In genomic region chr3:50123394-50124361, GRCh38 we compare ENCODE assay signal across 12 cellular contexts. TPM values are rescaled to one million over a fixed set of nuclear protein-coding genes. Genes with fewer than 3 reads are reported as not detected.
DNase-seq lines count a peak whose midpoint lies in the region; ATAC-seq, FAIRE-seq and TF ChIP-seq lines count a peak whose summit lies in the region.
"Had no signal": no experiment of that assay in that cellular context is flagged by ENCODE, and none has a peak within 500 bp of the region (broad histone marks: within the 10 kb centered on the region; RNA-seq: fewer than 3 reads in every experiment).

No MANE protein-coding gene starts in this region.

- ATAC-seq in IMR-90 (ENCODE audit: low read depth) (no peak), GM18868 (IDR thresholded peaks at IDR 0.05; ENCODE audit: unreplicated experiment) (no peak)
- ATAC-seq: psoas muscle had no signal

- dilution Hi-C loops in IMR-90 (cut with HindIII; ENCODE audit: low sequenced_read_pairs, unreplicated experiment): no loop called here
- dilution Hi-C loops in endothelial cell of umbilical vein (cut with MboI; ENCODE audit: extremely low pct_ligation_motif_present, low sequenced_read_pairs): no loop called here

- H3K79me1 ChIP-seq in IMR-90 (ENCODE audit: low read depth in 1 of 2, low read length in 2 of 2) (peaks cover 0 to 12% of the 10 kb centered on the region in 2 experiments; a peak in 1 of 4 replicates), neuronal stem cell (ENCODE audit: low read depth, low read length) (no peaks in the 10 kb centered on the region)

- H3K4me1 ChIP-seq in IMR-90 (ENCODE audit: control insufficient read depth, insufficient read depth, low read length): peaks cover 31% of the 10 kb centered on the region
- H3K4me1 ChIP-seq in endothelial cell of umbilical vein (ENCODE audit: control insufficient read depth, extremely low read depth, insufficient read depth, low read length): peaks cover 7% of the 10 kb centered on the region
- peaks cover 24 to 32% of the 10 kb centered on the region in 2 donors for H3K4me1 ChIP-seq in neuronal stem cell (ENCODE audit: control insufficient read depth in 2 of 2, insufficient read depth in 1 of 2, low read depth in 1 of 2, low read length in 2 of 2)
- H3K4me1 ChIP-seq in Karpas-422 (ENCODE audit: low read length): no peaks in the 10 kb centered on the region

- peaks cover 17% of the 10 kb centered on the region for H3K36me3 ChIP-seq in IMR-90 (ENCODE audit: control insufficient read depth, insufficient read depth, low read length)
- peaks cover 0 to 12% of the 10 kb centered on the region in 2 experiments for H3K36me3 ChIP-seq in endothelial cell of umbilical vein (ENCODE audit: control insufficient read depth in 2 of 2, extremely low read depth in 1 of 2, insufficient read depth in 2 of 2, low read length in 2 of 2)
- H3K36me3 ChIP-seq in neuronal stem cell (replicated peaks in 1 of 2; ENCODE audit: control insufficient read depth in 2 of 2, insufficient read depth in 2 of 2, low read length in 2 of 2): peaks cover 14 to 28% of the 10 kb centered on the region in 2 donors
- H3K36me3 ChIP-seq in Karpas-422 (ENCODE audit: insufficient read depth, low read length): no peaks in the 10 kb centered on the region

- H2AK5ac ChIP-seq in IMR-90 (ENCODE audit: low read depth, low read length) (no peak overlapping the region; the same call in 1 of the 2 replicates), neuronal stem cell (ENCODE audit: low read depth, low read length) (peak overlapping the region; percentile 99)

- H4K8ac ChIP-seq in IMR-90 (ENCODE audit: low read depth in 2 of 2, low read length in 2 of 2): peak overlapping the region in 1 of 2 experiments; percentile 13; a peak in 1 of 4 replicates
- no peak overlapping the region for H4K8ac ChIP-seq in neuronal stem cell (ENCODE audit: low read depth, low read length)

- H3K4me2 ChIP-seq in IMR-90 (ENCODE audit: low read depth, low read length) (no peak overlapping the region), endothelial cell of umbilical vein (ENCODE audit: insufficient read depth, low read length) (no peak overlapping the region), neuronal stem cell (ENCODE audit: insufficient read depth, low read length, poor library complexity, severe bottlenecking) (no peak overlapping the region), Karpas-422 (ENCODE audit: low read depth, low read length, poor library complexity, severe bottlenecking) (no peak overlapping the region)

- H3K4me3 ChIP-seq in IMR-90 (ENCODE audit: insufficient read depth, low read depth, low read length): no peak overlapping the region
- H3K4me3 ChIP-seq in endothelial cell of umbilical vein (replicated peaks in 1 of 3; ENCODE audit: insufficient read depth in 1 of 3, low read depth in 1 of 3, low read length in 3 of 3): no peak overlapping the region
- no peak overlapping the region for H3K4me3 ChIP-seq in neuronal stem cell (ENCODE audit: low read length in 2 of 2)
- H3K4me3 ChIP-seq in Karpas-422 (ENCODE audit: low read length): no peak overlapping the region
- H3K4me3 ChIP-seq: psoas muscle had no signal

- no peak overlapping the region for H3K23ac ChIP-seq in IMR-90 (ENCODE audit: low read depth, low read length)
- H3K23ac ChIP-seq in neuronal stem cell (ENCODE audit: low read depth, low read length, poor library complexity): peak overlapping the region; percentile 44

- H3K9me3 ChIP-seq in IMR-90 (ENCODE audit: control insufficient read depth, insufficient read depth, low read length): no peaks in the 10 kb centered on the region
- H3K9me3 ChIP-seq in endothelial cell of umbilical vein (replicated peaks; ENCODE audit: control insufficient read depth, insufficient read depth, low read length): no peaks in the 10 kb centered on the region
- H3K9me3 ChIP-seq in neuronal stem cell (replicated peaks in 1 of 2; ENCODE audit: control insufficient read depth in 2 of 2, insufficient read depth in 1 of 2, low read depth in 1 of 2, low read length in 2 of 2): no peaks in the 10 kb centered on the region
- H3K9me3 ChIP-seq in Karpas-422 (ENCODE audit: low read length): no peaks in the 10 kb centered on the region
- H3K9me3 ChIP-seq: psoas muscle had no signal

- no peak overlapping the region for H3K9ac ChIP-seq in IMR-90 (ENCODE audit: low read depth, low read length)
- H3K9ac ChIP-seq in endothelial cell of umbilical vein (replicated peaks; ENCODE audit: extremely low read depth, insufficient read depth, low read length): no peak overlapping the region
- H3K9ac ChIP-seq in neuronal stem cell (ENCODE audit: low read depth, low read length, poor library complexity): no peak overlapping the region
- no peak overlapping the region for H3K9ac ChIP-seq in Karpas-422 (ENCODE audit: low read length)

- H2AFZ ChIP-seq in IMR-90 (replicated peaks; ENCODE audit: low read length, poor library complexity) (no peak overlapping the region), endothelial cell of umbilical vein (ENCODE audit: low read depth, low read length) (no peak overlapping the region), neuronal stem cell (ENCODE audit: low read length) (no peak overlapping the region), Karpas-422 (ENCODE audit: low read length) (no peak overlapping the region)

- H3K9me1 ChIP-seq in IMR-90 (ENCODE audit: insufficient read depth, low read length) (peaks cover 20% of the 10 kb centered on the region; the same call in 1 of the 2 replicates), endothelial cell of umbilical vein (replicated peaks; ENCODE audit: control insufficient read depth, extremely low read depth, insufficient read depth, low read length) (no peaks in the 10 kb centered on the region)

- H2BK15ac ChIP-seq in IMR-90 (ENCODE audit: low read depth, low read length) (no peak overlapping the region), neuronal stem cell (ENCODE audit: low read length) (peak overlapping the region; percentile 87)

- no peaks in the 10 kb centered on the region for H3K79me2 ChIP-seq in endothelial cell of umbilical vein (ENCODE audit: control insufficient read depth, insufficient read depth, low read length)
- no peaks in the 10 kb centered on the region for H3K79me2 ChIP-seq in Karpas-422 (ENCODE audit: low read length)

- no peak overlapping the region for H4K5ac ChIP-seq in IMR-90 (ENCODE audit: low read depth, low read length)

- no TSS peak for BruUV-seq in IMR-90 (replicated peaks; lab: Mats Ljungman, UMichigan)
- BruUV-seq in endothelial cell of umbilical vein (replicated peaks; lab: Mats Ljungman, UMichigan): TSS peak; percentile 3

- no peaks in the 10 kb centered on the region for H3K9me2 ChIP-seq in Karpas-422 (replicated peaks; ENCODE audit: insufficient read depth, low read length)

- H3K4ac ChIP-seq in IMR-90 (ENCODE audit: low read depth, low read length) (0 out of 2 replicates have a peak overlapping the region, but pooled peaks have one; percentile 59), neuronal stem cell (ENCODE audit: low read length) (no peak overlapping the region)

- no peak overlapping the region for H2BK20ac ChIP-seq in IMR-90 (ENCODE audit: low read depth, low read length)

- 100% methylated on average over 1 of the region's 17 CpGs; no CpG with 5 or more reads in 1 of the 2 experiments for whole genome bisulfite sequencing in IMR-90 (ENCODE audit: extremely low coverage in 2 of 2, insufficient read length in 1 of 2), 2 experiments
- no CpG with 5 or more reads among the region's 17 CpGs for WGBS in neuronal stem cell (ENCODE audit: extremely low coverage in 2 of 2, insufficient read length in 2 of 2, insufficient replicate concordance in 1 of 2), 2 donors

- H3K27ac ChIP-seq in IMR-90 (ENCODE audit: insufficient read depth, low read length) (no peak overlapping the region), endothelial cell of umbilical vein (ENCODE audit: insufficient read depth, low read depth, low read length) (no peak overlapping the region), neuronal stem cell (replicated peaks; ENCODE audit: low read length) (no peak overlapping the region), Karpas-422 (ENCODE audit: low read length) (no peak overlapping the region)
- H3K27ac ChIP-seq: psoas muscle had no signal

- H2BK120ac ChIP-seq in IMR-90 (ENCODE audit: low read depth, low read length) (no peak overlapping the region), neuronal stem cell (ENCODE audit: low read depth, low read length) (peak overlapping the region; percentile 85)

- H3K56ac ChIP-seq in IMR-90 (ENCODE audit: extremely low read depth, insufficient read depth, low read length): no peak overlapping the region

- no peak overlapping the region for H2BK5ac ChIP-seq in IMR-90 (ENCODE audit: low read depth, low read length, poor library complexity, severe bottlenecking)
- peak overlapping the region; percentile 85 for H2BK5ac ChIP-seq in neuronal stem cell (ENCODE audit: low read length)

- no peak for TF ChIP-seq CTCF in IMR-90 (conservative IDR thresholded peaks at IDR 0.05; ENCODE audit: low read depth, low read length)
- TF ChIP-seq CTCF in endothelial cell of umbilical vein (IDR thresholded peaks at IDR 0.05; ENCODE audit: extremely low read depth in 1 of 2, insufficient read depth in 1 of 2, low read depth in 1 of 2, low read length in 2 of 2): no peak

- FAIRE-seq in endothelial cell of umbilical vein (lab: Jason Lieb, UNC): no peak
- FAIRE-seq: bronchial epithelial cell, frontal cortex had no signal

- intact Hi-C loops in IMR-90 (cut with micrococcal nuclease) (no loop called here), endothelial cell of umbilical vein (cut with micrococcal nuclease) (loop anchor here (10.0 kb wide), 1 partner anchor 141 kb away; the partner anchor contains the start of gene SEMA3B)

- POLR2A ChIA-PET in IMR-90 (lab: Charles Lee; ENCODE audit: unreplicated experiment) (no interaction called here), endothelial cell of umbilical vein (lab: Charles Lee) (no interaction called here)

- peak overlapping the region; percentile 66 for H2BK12ac ChIP-seq in neuronal stem cell (ENCODE audit: low read length)

- no peaks in the 10 kb centered on the region for H3K27me3 ChIP-seq in IMR-90 (ENCODE audit: control insufficient read depth, insufficient read depth, low read length)
- no peaks in the 10 kb centered on the region for H3K27me3 ChIP-seq in endothelial cell of umbilical vein (ENCODE audit: control insufficient read depth in 2 of 2, insufficient read depth in 2 of 2, low read length in 2 of 2)
- H3K27me3 ChIP-seq in neuronal stem cell (ENCODE audit: control insufficient read depth in 3 of 3, insufficient read depth in 3 of 3, low read depth in 1 of 3, low read length in 3 of 3): no peaks in the 10 kb centered on the region
- no peaks in the 10 kb centered on the region for H3K27me3 ChIP-seq in Karpas-422 (ENCODE audit: low read length)

- CTCF ChIA-PET in IMR-90 (lab: Yijun Ruan, JAX): interaction anchor here (0.8 to 1.5 kb wide), 2 partner anchors 64 to 66 kb away, joined by 3 to 8 read pairs; no protein-coding TSS in a partner anchor
- CTCF ChIA-PET in endothelial cell of umbilical vein (lab: Charles Lee): interaction anchor here (1.0 to 6.3 kb wide), 8 partner anchors 12 to 102 kb away, joined by 4 to 177 read pairs (median 10); partner anchors contain the start of gene GNAT1

- no peak overlapping the region for H2AK9ac ChIP-seq in IMR-90 (replicated peaks; ENCODE audit: low read depth, low read length, poor library complexity)

- H3K14ac ChIP-seq in IMR-90 (replicated peaks; ENCODE audit: low read depth, low read length) (no peak overlapping the region), neuronal stem cell (ENCODE audit: low read length) (peak overlapping the region; percentile 41)

- no peak overlapping the region for H3K18ac ChIP-seq in IMR-90 (ENCODE audit: low read depth, low read length)
- peak overlapping the region; percentile 88 for H3K18ac ChIP-seq in neuronal stem cell (ENCODE audit: low read length)

- H4K91ac ChIP-seq in IMR-90 (ENCODE audit: insufficient read depth, low read depth, low read length) (no peak overlapping the region), neuronal stem cell (ENCODE audit: low read depth, low read length, poor library complexity) (no peak overlapping the region)

- TF ChIP-seq POLR2A in IMR-90 (IDR thresholded peaks at IDR 0.05; ENCODE audit: low read depth, low read length) (no peak), endothelial cell of umbilical vein (IDR thresholded peaks at IDR 0.05; ENCODE audit: low read depth, low read length) (no peak)

- in situ Hi-C loops in IMR-90 (cut with MboI; ENCODE audit: low sequenced_read_pairs): loop anchor here (5.0 kb wide), 1 partner anchor 59 kb away; no protein-coding TSS in a partner anchor

- DNase-seq in D341Med (ENCODE audit: low spot score) (peak; percentile 68), IMR-90 (no peak), endothelial cell of umbilical vein (ENCODE audit: low read depth, low spot score) (no peak), neuronal stem cell (ENCODE audit: low spot score) (no peak), Karpas-422 (no peak)
- no peak for DNase-seq in activated T-cell treated with anti-CD3 and anti-CD28 coated beads, Interleukin-2, amount 50 U/mL, for 48 hours
- DNase-seq: DMS79 treated with DMSO at 0.1 percent for 48 hours, substantia nigra had no signal

- no peak for TF ChIP-seq RAD21 in IMR-90 (IDR thresholded peaks at IDR 0.05; ENCODE audit: low read length)

- H4K20me1 ChIP-seq in IMR-90 (ENCODE audit: insufficient read depth, low read length): peaks cover 33% of the 10 kb centered on the region
- no peaks in the 10 kb centered on the region for H4K20me1 ChIP-seq in endothelial cell of umbilical vein (replicated peaks; ENCODE audit: control insufficient read depth, extremely low read depth, insufficient read depth, low read length)
- H4K20me1 ChIP-seq in Karpas-422 (ENCODE audit: insufficient read depth, low read depth, low read length): peaks cover 15% of the 10 kb centered on the region; the same call in 1 of the 2 replicates

RNA-seq across cellular contexts. Expression of gene SEMA3F, which starts 31.4 kb away (rescaled TPM):
- 7.3 and 9.2 TPM in 2 replicates for total RNA-seq in IMR-90 (2012; rRNA removed)
- 23.3 and 26.7 TPM in 2 replicates for polyA plus RNA-seq in IMR-90 (2012; rRNA removed)
- 18.0 and 30.3 TPM in 2 replicates for polyA plus RNA-seq in IMR-90 (2012; cell fraction: cytosol; rRNA removed)
- polyA plus RNA-seq in IMR-90 (2012; cell fraction: nucleus; rRNA removed; ENCODE audit: low replicate concordance): 18.6 and 46.8 TPM in 2 replicates
- 99.1 and 143 TPM in 2 replicates for total RNA-seq in endothelial cell of umbilical vein
- polyA plus RNA-seq in endothelial cell of umbilical vein: 64.8 and 65.8 TPM in 2 replicates
- 52.6 and 61.9 TPM in 2 replicates for polyA plus RNA-seq in endothelial cell of umbilical vein (2011; cell fraction: cytosol; rRNA removed)
- 74.4 and 75.9 TPM in 2 replicates for polyA plus RNA-seq in endothelial cell of umbilical vein (2011; cell fraction: nucleus; rRNA removed)
- polyA plus RNA-seq in endothelial cell of umbilical vein (2012): 91.4 and 101 TPM in 2 replicates
- polyA minus RNA-seq in endothelial cell of umbilical vein: 84.2 and 86.5 TPM in 2 replicates
- 32.9 TPM for polyA minus RNA-seq in endothelial cell of umbilical vein (2011; cell fraction: cytosol; rRNA and poly(A)+ RNA removed)
- 35.4 and 43.0 TPM in 2 replicates for polyA minus RNA-seq in endothelial cell of umbilical vein (2011; cell fraction: nucleus; rRNA and poly(A)+ RNA removed)
- polyA plus RNA-seq in neuronal stem cell (2013, experiment 1 of 2): 68.0 TPM
- 67.2 TPM for polyA plus RNA-seq in neuronal stem cell (2013, experiment 2 of 2)
- not detected in 2 replicates for total RNA-seq in Karpas-422 (2014; rRNA removed; shearing (Covaris generic); ENCODE audit: low replicate concordance)

RNA-seq across cellular contexts. Expression of gene RBM5, which starts 35.0 kb away (rescaled TPM):
- total RNA-seq in IMR-90 (2012; rRNA removed): 121 and 122 TPM in 2 replicates
- 143 and 155 TPM in 2 replicates for polyA plus RNA-seq in IMR-90 (2012; rRNA removed)
- polyA plus RNA-seq in IMR-90 (2012; cell fraction: cytosol; rRNA removed): 28.3 and 37.6 TPM in 2 replicates
- polyA plus RNA-seq in IMR-90 (2012; cell fraction: nucleus; rRNA removed; ENCODE audit: low replicate concordance): 374 and 1,169 TPM in 2 replicates
- 188 and 190 TPM in 2 replicates for total RNA-seq in endothelial cell of umbilical vein
- 218 and 281 TPM in 2 replicates for polyA plus RNA-seq in endothelial cell of umbilical vein
- polyA plus RNA-seq in endothelial cell of umbilical vein (2011; cell fraction: cytosol; rRNA removed): 76.5 and 95.5 TPM in 2 replicates
- polyA plus RNA-seq in endothelial cell of umbilical vein (2011; cell fraction: nucleus; rRNA removed): 1,244 and 1,382 TPM in 2 replicates
- 98.0 and 104 TPM in 2 replicates for polyA plus RNA-seq in endothelial cell of umbilical vein (2012)
- 405 and 471 TPM in 2 replicates for polyA minus RNA-seq in endothelial cell of umbilical vein
- 55.8 TPM for polyA minus RNA-seq in endothelial cell of umbilical vein (2011; cell fraction: cytosol; rRNA and poly(A)+ RNA removed)
- polyA minus RNA-seq in endothelial cell of umbilical vein (2011; cell fraction: nucleus; rRNA and poly(A)+ RNA removed): 412 and 623 TPM in 2 replicates
- polyA plus RNA-seq in neuronal stem cell (2013, experiment 1 of 2): 103 TPM
- polyA plus RNA-seq in neuronal stem cell (2013, experiment 2 of 2): 104 TPM
- 179 and 239 TPM in 2 replicates for total RNA-seq in Karpas-422 (2014; rRNA removed; shearing (Covaris generic); ENCODE audit: low replicate concordance)
